In the genomic region with DNA sequence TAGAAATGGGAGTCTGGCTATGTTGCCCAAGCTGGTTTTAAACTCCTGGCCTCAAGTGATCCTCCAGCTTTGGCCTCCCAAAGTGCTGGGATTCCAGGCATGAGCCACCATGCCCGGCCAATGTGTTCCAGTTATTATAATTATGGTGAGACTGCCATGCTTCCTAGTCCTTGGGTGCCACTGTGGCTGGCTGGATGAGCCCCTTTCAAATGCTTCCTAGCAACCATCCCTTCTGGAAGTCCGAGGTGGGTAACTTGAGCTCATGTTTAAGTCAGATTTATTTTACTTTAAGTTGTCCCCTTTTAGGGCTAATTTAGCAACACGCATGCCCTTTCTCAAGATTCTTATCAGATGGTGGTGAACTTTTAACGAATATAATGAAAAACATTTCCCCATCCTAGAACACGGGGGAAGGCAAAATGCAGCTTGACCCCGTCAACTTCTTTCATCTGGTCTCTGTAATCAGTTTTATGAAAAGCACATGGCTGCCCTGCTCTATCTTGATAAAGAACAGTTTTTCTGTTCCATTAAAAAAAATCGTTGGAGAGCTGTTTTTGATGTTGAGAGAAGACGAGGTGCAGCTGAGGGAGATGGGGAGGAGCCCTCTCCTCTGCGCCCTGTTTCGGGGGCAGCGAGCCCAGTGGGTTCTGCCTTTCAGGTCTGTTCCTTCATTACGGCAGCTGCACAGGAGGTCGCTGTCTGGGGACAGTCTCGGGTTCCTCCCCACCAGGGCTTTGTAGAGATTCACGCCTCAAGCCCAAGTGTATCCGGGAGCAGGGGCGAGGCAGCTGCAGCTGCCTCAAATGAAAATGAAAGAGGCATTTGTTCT, we compare ENCODE assay signal across 12 cellular contexts.
A peak's percentile ranks its signal among the peaks of the same experiment; 100 is the strongest.
DNase-seq lines count a peak whose midpoint lies in the region; ATAC-seq, FAIRE-seq and TF ChIP-seq lines count a peak whose summit lies in the region.
"Had no signal": no experiment of that assay in that cellular context is flagged by ENCODE, and none has a peak within 500 bp of the region (broad histone marks: within the 10 kb centered on the region; RNA-seq: fewer than 3 reads in every experiment).

No MANE protein-coding gene starts in this region.

- H3K4me3 Mint-ChIP-seq in CD8-positive, alpha-beta T cell: peak overlapping the region; percentile 84
- H3K4me3 Mint-ChIP-seq in T-helper 2 cell treated with Interferon-gamma antibody and Interleukin-4, amounts not matched to agents 5 μg/mL and 100 μg/mL, for 36 hours: peak overlapping the region; percentile 75
- peak overlapping the region; percentile 50 for H3K4me3 Mint-ChIP-seq in activated naive CD4-positive, alpha-beta T cell treated with anti-CD3 and anti-CD28 coated beads, Interleukin-2, amount 10 ng/mL, durations not matched to agents 7 days and 5 days
- peak overlapping the region; percentile 87 for H3K4me3 Mint-ChIP-seq in natural killer cell treated with Interleukin-12 subunit alpha and Interleukin-12 subunit beta and Interleukin-15 and Interleukin-18, amount 100 ng/mL, for 72 hours

- peak overlapping the region; percentile 21 for H3K27ac ChIP-seq in CD8-positive, alpha-beta T cell (ENCODE audit: low read depth, low read length)

- no peak for FAIRE-seq in frontal cortex (lab: Jason Lieb, UNC)
- FAIRE-seq: H54, HepG2 had no signal

- TF ChIP-seq CTCF in CD8-positive, alpha-beta T cell (IDR thresholded peaks at IDR 0.05): no peak

- intact Hi-C loops in CD8-positive, alpha-beta T cell (cut with DNase I, micrococcal nuclease): no loop called here
- intact Hi-C loops in left colon (cut with DNase I, micrococcal nuclease): no loop called here

- POLR2A ChIA-PET in CD8-positive, alpha-beta T cell (lab: Charles Lee): interaction anchor here (0.7 to 2.6 kb wide), 5 partner anchors 9 to 24 kb away, joined by 3 to 8 read pairs (median 3); no protein-coding TSS in a partner anchor

- H3K4me1 ChIP-seq in CD8-positive, alpha-beta T cell (ENCODE audit: insufficient read depth, low read length): peaks cover 16% of the 10 kb centered on the region

- peaks cover 19% of the 10 kb centered on the region for H3K4me1 Mint-ChIP-seq in CD8-positive, alpha-beta T cell (ENCODE audit: low read depth)
- peaks cover 37% of the 10 kb centered on the region for H3K4me1 Mint-ChIP-seq in T-helper 2 cell treated with Interferon-gamma antibody and Interleukin-4, amounts not matched to agents 5 μg/mL and 100 μg/mL, for 36 hours (ENCODE audit: low read depth)
- H3K4me1 Mint-ChIP-seq in activated naive CD4-positive, alpha-beta T cell treated with anti-CD3 and anti-CD28 coated beads, Interleukin-2, amount 10 ng/mL, durations not matched to agents 7 days and 5 days: peaks cover 43% of the 10 kb centered on the region
- peaks cover 32 to 37% of the 10 kb centered on the region in 2 donors for H3K4me1 Mint-ChIP-seq in natural killer cell treated with Interleukin-12 subunit alpha and Interleukin-12 subunit beta and Interleukin-15 and Interleukin-18, amount 100 ng/mL, for 72 hours (ENCODE audit: low read depth in 2 of 2)

- no peak for TF ChIP-seq POLR2A in GM18505 (IDR thresholded peaks at IDR 0.05; ENCODE audit: borderline replicate concordance, extremely low read depth, insufficient read depth, insufficient read length)

- H3K27ac Mint-ChIP-seq in CD8-positive, alpha-beta T cell: peak overlapping the region; percentile 81
- H3K27ac Mint-ChIP-seq in T-helper 2 cell treated with Interferon-gamma antibody and Interleukin-4, amounts not matched to agents 5 μg/mL and 100 μg/mL, for 36 hours: peak overlapping the region; percentile 76
- H3K27ac Mint-ChIP-seq in activated naive CD4-positive, alpha-beta T cell treated with anti-CD3 and anti-CD28 coated beads, Interleukin-2, amount 10 ng/mL, durations not matched to agents 7 days and 5 days: peak overlapping the region; percentile 84
- H3K27ac Mint-ChIP-seq in natural killer cell treated with Interleukin-12 subunit alpha and Interleukin-12 subunit beta and Interleukin-15 and Interleukin-18, amount 100 ng/mL, for 72 hours: peak overlapping the region; percentile 83 to 95

- H3K27me3 ChIP-seq in CD8-positive, alpha-beta T cell (ENCODE audit: insufficient read depth, low read length): no peaks in the 10 kb centered on the region

- no peaks in the 10 kb centered on the region for H3K36me3 ChIP-seq in CD8-positive, alpha-beta T cell (ENCODE audit: insufficient read depth, low read length)

- H3K9me3 Mint-ChIP-seq in CD8-positive, alpha-beta T cell: peaks cover 7% of the 10 kb centered on the region
- peaks cover 15% of the 10 kb centered on the region for H3K9me3 Mint-ChIP-seq in T-helper 2 cell treated with Interferon-gamma antibody and Interleukin-4, amounts not matched to agents 5 μg/mL and 100 μg/mL, for 36 hours
- H3K9me3 Mint-ChIP-seq in activated naive CD4-positive, alpha-beta T cell treated with anti-CD3 and anti-CD28 coated beads, Interleukin-2, amount 10 ng/mL, durations not matched to agents 7 days and 5 days: peaks cover 13% of the 10 kb centered on the region
- H3K9me3 Mint-ChIP-seq in natural killer cell treated with Interleukin-12 subunit alpha and Interleukin-12 subunit beta and Interleukin-15 and Interleukin-18, amount 100 ng/mL, for 72 hours: peaks cover 3% of the 10 kb centered on the region

- no peaks in the 10 kb centered on the region for H3K9me3 ChIP-seq in CD8-positive, alpha-beta T cell (ENCODE audit: low read length)

- DNase-seq in CD8-positive, alpha-beta T cell: peak in 6 of 7 experiments; percentile 13 to 76 (median 26)
- peak; percentile 13 for DNase-seq in T-helper 2 cell treated with Interferon-gamma antibody and Interleukin-4, amounts not matched to agents 5 μg/mL and 100 μg/mL, for 36 hours (ENCODE audit: low spot score)
- peak; percentile 68 for DNase-seq in activated naive CD4-positive, alpha-beta T cell treated with anti-CD3 and anti-CD28 coated beads, Interleukin-2, amount 10 ng/mL, durations not matched to agents 7 days and 5 days
- no peak for DNase-seq in natural killer cell treated with Interleukin-12 subunit alpha and Interleukin-12 subunit beta and Interleukin-15 and Interleukin-18, amount 100 ng/mL, for 72 hours (ENCODE audit: low spot score)
- no peak for DNase-seq in NK-92 treated with Interleukin-12 subunit alpha and Interleukin-12 subunit beta, amount 100 ng/mL, for 24 hours (lab: John Stamatoyannopoulos, UW)
- DNase-seq in left colon: no peak
- DNase-seq in frontal cortex (ENCODE audit: low spot score in 2 of 2): no peak
- DNase-seq: NCI-H1694 had no signal

- H3K27me3 Mint-ChIP-seq in CD8-positive, alpha-beta T cell (ENCODE audit: low read depth): no peaks in the 10 kb centered on the region
- H3K27me3 Mint-ChIP-seq in T-helper 2 cell treated with Interferon-gamma antibody and Interleukin-4, amounts not matched to agents 5 μg/mL and 100 μg/mL, for 36 hours (ENCODE audit: low read depth): peaks cover 11% of the 10 kb centered on the region
- H3K27me3 Mint-ChIP-seq in activated naive CD4-positive, alpha-beta T cell treated with anti-CD3 and anti-CD28 coated beads, Interleukin-2, amount 10 ng/mL, durations not matched to agents 7 days and 5 days: peaks cover 28% of the 10 kb centered on the region
- no peaks in the 10 kb centered on the region for H3K27me3 Mint-ChIP-seq in natural killer cell treated with Interleukin-12 subunit alpha and Interleukin-12 subunit beta and Interleukin-15 and Interleukin-18, amount 100 ng/mL, for 72 hours

- peak; percentile 81 for ATAC-seq in CD8-positive, alpha-beta T cell
- peak; percentile 92 to 94 for ATAC-seq in natural killer cell treated with Interleukin-12 subunit alpha and Interleukin-12 subunit beta and Interleukin-15 and Interleukin-18, amount 100 ng/mL, for 72 hours
- ATAC-seq in GM18505 (IDR thresholded peaks at IDR 0.05; ENCODE audit: unreplicated experiment) (no peak), left colon (no peak)
- ATAC-seq: HepG2 had no signal

- no peaks in the 10 kb centered on the region for H3K36me3 Mint-ChIP-seq in CD8-positive, alpha-beta T cell
- H3K36me3 Mint-ChIP-seq in T-helper 2 cell treated with Interferon-gamma antibody and Interleukin-4, amounts not matched to agents 5 μg/mL and 100 μg/mL, for 36 hours (ENCODE audit: low read depth): peaks cover 18% of the 10 kb centered on the region
- H3K36me3 Mint-ChIP-seq in activated naive CD4-positive, alpha-beta T cell treated with anti-CD3 and anti-CD28 coated beads, Interleukin-2, amount 10 ng/mL, durations not matched to agents 7 days and 5 days: peaks cover 29% of the 10 kb centered on the region
- H3K36me3 Mint-ChIP-seq in natural killer cell treated with Interleukin-12 subunit alpha and Interleukin-12 subunit beta and Interleukin-15 and Interleukin-18, amount 100 ng/mL, for 72 hours: peaks cover 8% of the 10 kb centered on the region

- peak overlapping the region; percentile 49 for H3K4me3 ChIP-seq in CD8-positive, alpha-beta T cell (ENCODE audit: low read depth, low read length)
- H3K4me3 ChIP-seq: skin epidermis had no signal

- CTCF ChIA-PET in CD8-positive, alpha-beta T cell (lab: Charles Lee): interaction anchor here (1.2 to 4.0 kb wide), 5 partner anchors 9 to 92 kb away, joined by 3 to 23 read pairs (median 19); no protein-coding TSS in a partner anchor
- CTCF ChIA-PET in activated naive CD4-positive, alpha-beta T cell treated with anti-CD3 and anti-CD28 coated beads, Interleukin-2, amount 10 ng/mL, durations not matched to agents 7 days and 5 days (lab: Charles Lee): interaction anchor here (1.2 to 6.7 kb wide), 7 partner anchors 9 to 36 kb away, joined by 3 to 40 read pairs (median 6); no protein-coding TSS in a partner anchor

Comparison
In these comparisons a context has a peak if more than half of its experiments do, and no peak if none do; other contexts are left out.
1. ATAC-seq: peak in CD8-positive, alpha-beta T cell (single experiment) and natural killer cell treated with Interleukin-12 subunit alpha and Interleukin-12 subunit beta and Interleukin-15 and Interleukin-18, amount 100 ng/mL, for 72 hours (2 of 2); none in GM18505 (single experiment) and left colon (single experiment).
2. DNase-seq: peak in CD8-positive, alpha-beta T cell (6 of 7), T-helper 2 cell treated with Interferon-gamma antibody and Interleukin-4, amounts not matched to agents 5 μg/mL and 100 μg/mL, for 36 hours (single experiment) and activated naive CD4-positive, alpha-beta T cell treated with anti-CD3 and anti-CD28 coated beads, Interleukin-2, amount 10 ng/mL, durations not matched to agents 7 days and 5 days (single experiment); none in natural killer cell treated with Interleukin-12 subunit alpha and Interleukin-12 subunit beta and Interleukin-15 and Interleukin-18, amount 100 ng/mL, for 72 hours (single experiment), NK-92 treated with Interleukin-12 subunit alpha and Interleukin-12 subunit beta, amount 100 ng/mL, for 24 hours (single experiment), left colon (0 of 2) and frontal cortex (0 of 2).
3. Peak in every context shown above with its lines, with median percentiles within 50 percentile points of each other: H3K27ac Mint-ChIP-seq and H3K4me3 Mint-ChIP-seq.